17 cellular contexts compared by ENCODE assay signal in genomic region chr1:63890468-63890867, GRCh38.
DNase-seq lines count a peak whose midpoint lies in the region; ATAC-seq, FAIRE-seq and TF ChIP-seq lines count a peak whose summit lies in the region.
"Had no signal": no experiment of that assay in that cellular context is flagged by ENCODE, and none has a peak within 500 bp of the region (broad histone marks: within the 10 kb centered on the region; RNA-seq: fewer than 3 reads in every experiment).

No MANE protein-coding gene starts in this region.

- no peak overlapping the region for H2BK12ac ChIP-seq in H9 (ENCODE audit: insufficient read length, low read depth, low read length)

- ATAC-seq in GM12878 = no peak
- no peak for ATAC-seq in stimulated activated memory B cell treated with anti-CD40 and anti-IgM and Interleukin-4, amounts not matched to agents 10 μg/mL and 1 μg/mL and 100 μg/mL, for 72 hours

- H2BK5ac ChIP-seq in H9 (ENCODE audit: insufficient read length, low read length) = no peak overlapping the region

- no peak overlapping the region for H3K27ac ChIP-seq in BLaER1
- no peak overlapping the region for H3K27ac ChIP-seq in H9 (ENCODE audit: insufficient read length, low read depth, low read length)
- no peak overlapping the region for H3K27ac ChIP-seq in GM12878 (ENCODE audit: control insufficient read depth, insufficient read depth)
- no peak overlapping the region for H3K27ac ChIP-seq in spleen
- H3K27ac ChIP-seq in OCI-LY7 (ENCODE audit: low read depth, low read length, poor library complexity, severe bottlenecking) = no peak overlapping the region
- H3K27ac ChIP-seq: C4-2B, GM23248 had no signal

- no peak for FAIRE-seq in GM12878 (lab: Jason Lieb, UNC)
- FAIRE-seq: G401.6 had no signal

- TF ChIP-seq POLR2A in GM12878 (IDR thresholded peaks at IDR 0.05; ENCODE audit: low read depth, low read length) (no peak), spleen (IDR thresholded peaks at IDR 0.05) (no peak)

- H3K36me3 ChIP-seq in BLaER1 = no peaks in the 10 kb centered on the region
- no peaks in the 10 kb centered on the region for H3K36me3 ChIP-seq in GM12878 (ENCODE audit: control insufficient read depth in 2 of 2, insufficient read depth in 2 of 2, low read length in 1 of 2)
- no peaks in the 10 kb centered on the region for H3K36me3 ChIP-seq in spleen
- H3K36me3 ChIP-seq in OCI-LY7 (ENCODE audit: insufficient read depth, low read length) = no peaks in the 10 kb centered on the region

- no peak overlapping the region for H3K23ac ChIP-seq in H9 (ENCODE audit: insufficient read length, low read depth, low read length)

- H3K27me3 ChIP-seq in BLaER1 (no peaks in the 10 kb centered on the region), H9 (ENCODE audit: insufficient read depth, low read length) (no peaks in the 10 kb centered on the region), GM12878 (replicated peaks in 1 of 2; ENCODE audit: control insufficient read depth in 2 of 2, insufficient read depth in 2 of 2, low read length in 1 of 2) (no peaks in the 10 kb centered on the region), spleen (replicated peaks in 1 of 7) (no peaks in the 10 kb centered on the region)

- H4K20me1 ChIP-seq in BLaER1 = no peaks in the 10 kb centered on the region
- H4K20me1 ChIP-seq in H9 (ENCODE audit: control insufficient read depth, insufficient read depth, insufficient read length) = no peaks in the 10 kb centered on the region
- H4K20me1 ChIP-seq in GM12878 (ENCODE audit: control insufficient read depth, insufficient read depth) = no peaks in the 10 kb centered on the region
- no peaks in the 10 kb centered on the region for H4K20me1 ChIP-seq in OCI-LY7 (ENCODE audit: insufficient read depth, low read length)

- POLR2A ChIA-PET in GM12878 (lab: Charles Lee) (no interaction called here), OCI-LY7 (lab: Charles Lee) (no interaction called here)

- DNase-seq in H9 (no peak), GM12878 (ENCODE audit: low read depth, low spot score) (no peak), spleen (no peak), OCI-LY7 (ENCODE audit: low spot score) (no peak), OCI-M2 (lab: John Stamatoyannopoulos, UW; ENCODE audit: unreplicated experiment) (no peak)
- DNase-seq: 8988T; AML-193; CD4-positive, alpha-beta memory T cell; DMS79 treated with DMSO at 0.1 percent for 48 hours; EL; GM23248; H7; IMR-90 had no signal

- no peaks in the 10 kb centered on the region for H3K9me2 ChIP-seq in OCI-LY7 (ENCODE audit: insufficient read depth, low read length)

- RAD21 ChIA-PET in GM12878 (lab: Charles Lee; ENCODE audit: unreplicated experiment) = no interaction called here

- H2AFZ ChIP-seq in H9 (ENCODE audit: low read length) = no peak overlapping the region
- no peak overlapping the region for H2AFZ ChIP-seq in GM12878 (ENCODE audit: control insufficient read depth, low read depth, low read length)
- no peak overlapping the region for H2AFZ ChIP-seq in OCI-LY7 (ENCODE audit: low read length)
- H2AFZ ChIP-seq: GM23248 had no signal

- H3K23me2 ChIP-seq in H9 (ENCODE audit: insufficient read length, low read depth, low read length, poor library complexity, severe bottlenecking) = no peaks in the 10 kb centered on the region

- in situ Hi-C loops in GM12878 (cut with MboI) = no loop called here

- H3K9me3 Mint-ChIP-seq in H9 = no peaks in the 10 kb centered on the region
- peaks cover 3% of the 10 kb centered on the region for H3K9me3 Mint-ChIP-seq in stimulated activated memory B cell treated with anti-CD40 and anti-IgM and Interleukin-4, amounts not matched to agents 10 μg/mL and 1 μg/mL and 100 μg/mL, for 72 hours

- H4K5ac ChIP-seq in H9 (ENCODE audit: insufficient read length, low read depth, low read length) = no peak overlapping the region

- H3K4me1 ChIP-seq in BLaER1 (peaks cover 38% of the 10 kb centered on the region), H9 (ENCODE audit: insufficient read depth, low read length) (peaks cover 5% of the 10 kb centered on the region; the same call in 1 of the 2 replicates), GM12878 (ENCODE audit: control insufficient read depth, insufficient read depth, low read length) (peaks cover 18% of the 10 kb centered on the region), spleen (peaks cover 0 to 30% (median 12%) of the 10 kb centered on the region in 6 donors), OCI-LY7 (ENCODE audit: insufficient read depth, low read length, poor library complexity, severe bottlenecking) (peaks cover 13% of the 10 kb centered on the region)

- SMC1A ChIA-PET in GM12878 (lab: Charles Lee; ENCODE audit: uncharacterized antibody, unreplicated experiment) = interaction anchor here (0.7 kb wide), 1 partner anchor 257 kb away, joined by 3 read pairs; no protein-coding TSS in a partner anchor

- H3K4me3 ChIP-seq in BLaER1 (no peak overlapping the region), GM12878 (no peak overlapping the region), spleen (no peak overlapping the region), OCI-LY7 (ENCODE audit: low read depth, low read length, poor library complexity, severe bottlenecking) (no peak overlapping the region)
- H3K4me3 ChIP-seq: GM23248 had no signal

- H3K79me1 ChIP-seq in H9 (ENCODE audit: insufficient read depth, low read depth, low read length, poor library complexity, severe bottlenecking) = peaks cover 13% of the 10 kb centered on the region

- peaks cover 0 to 6% (median 6%) of the 10 kb centered on the region in 3 experiments; a peak in 4 of 7 replicates for H3K36me3 Mint-ChIP-seq in H9 (ENCODE audit: insufficient read depth in 1 of 3, low read depth in 3 of 3)
- H3K36me3 Mint-ChIP-seq in stimulated activated memory B cell treated with anti-CD40 and anti-IgM and Interleukin-4, amounts not matched to agents 10 μg/mL and 1 μg/mL and 100 μg/mL, for 72 hours = no peaks in the 10 kb centered on the region
- H3K36me3 Mint-ChIP-seq: CD4-positive, alpha-beta memory T cell had no signal

- intact Hi-C loops in GM12878 (cut with micrococcal nuclease; ENCODE audit: unreplicated experiment) (no loop called here), spleen (cut with DNase I; ENCODE audit: low total_unique reads) (no loop called here), OCI-LY7 (cut with micrococcal nuclease; ENCODE audit: unreplicated experiment) (loop anchor here (5.0 kb wide), 1 partner anchor 118 kb away; the partner anchor contains the start of gene ROR1)

- no peak overlapping the region for H3K56ac ChIP-seq in H9 (ENCODE audit: insufficient read length, low read depth, low read length)

- no peak overlapping the region for H2BK20ac ChIP-seq in H9 (ENCODE audit: low read depth, low read length, poor library complexity, severe bottlenecking)

- BruUV-seq in GM12878 (replicated peaks; lab: Mats Ljungman, UMichigan) (no TSS peak), OCI-LY7 (replicated peaks; lab: Mats Ljungman, UMichigan) (no TSS peak)

- peaks cover 41% of the 10 kb centered on the region in 2 experiments for H3K4me1 Mint-ChIP-seq in H9
- H3K4me1 Mint-ChIP-seq in stimulated activated memory B cell treated with anti-CD40 and anti-IgM and Interleukin-4, amounts not matched to agents 10 μg/mL and 1 μg/mL and 100 μg/mL, for 72 hours = peaks cover 58% of the 10 kb centered on the region
- H3K4me1 Mint-ChIP-seq: CD4-positive, alpha-beta memory T cell had no signal

- no peak for TF ChIP-seq CTCF in H9 (conservative IDR thresholded peaks at IDR 0.05)
- TF ChIP-seq CTCF in GM12878 (IDR thresholded peaks at IDR 0.05 in 2 of 3, conservative IDR thresholded peaks at IDR 0.05 in 1 of 3; ENCODE audit: control insufficient read depth in 2 of 3, extremely low read depth in 1 of 3, insufficient read depth in 1 of 3, low read depth in 3 of 3, low read length in 3 of 3) = no peak
- no peak for TF ChIP-seq CTCF in spleen (IDR thresholded peaks at IDR 0.05 in 8 of 11, conservative IDR thresholded peaks at IDR 0.05 in 3 of 11)
- no peak for TF ChIP-seq CTCF in OCI-LY7 (conservative IDR thresholded peaks at IDR 0.05; ENCODE audit: low read length)

- no peak for TF ChIP-seq EP300 in GM12878 (IDR thresholded peaks at IDR 0.05; ENCODE audit: borderline replicate concordance in 1 of 2, control insufficient read depth in 1 of 2, low read depth in 2 of 2, low read length in 2 of 2)

- H3K4me3 Mint-ChIP-seq in H9 = no peak overlapping the region
- peak overlapping the region; percentile 27 for H3K4me3 Mint-ChIP-seq in stimulated activated memory B cell treated with anti-CD40 and anti-IgM and Interleukin-4, amounts not matched to agents 10 μg/mL and 1 μg/mL and 100 μg/mL, for 72 hours
- H3K4me3 Mint-ChIP-seq: CD4-positive, alpha-beta memory T cell had no signal

- H3K9me3 ChIP-seq in BLaER1 (no peaks in the 10 kb centered on the region), H9 (ENCODE audit: control insufficient read depth, low read depth, low read length) (no peaks in the 10 kb centered on the region), GM12878 (replicated peaks; ENCODE audit: control insufficient read depth, insufficient read depth, low read length) (no peaks in the 10 kb centered on the region), spleen (no peaks in the 10 kb centered on the region), OCI-LY7 (ENCODE audit: low read length) (no peaks in the 10 kb centered on the region)

- H3K79me2 ChIP-seq in H9 (ENCODE audit: insufficient read depth, low read length) (peaks cover 32% of the 10 kb centered on the region; the same call in 1 of the 2 replicates), GM12878 (ENCODE audit: control insufficient read depth, insufficient read depth, low read length) (no peaks in the 10 kb centered on the region), OCI-LY7 (ENCODE audit: insufficient read depth, low read depth, low read length) (no peaks in the 10 kb centered on the region)

- no peak overlapping the region for H4K8ac ChIP-seq in H9 (replicated peaks; ENCODE audit: insufficient read length, low read depth, low read length)

- CTCF ChIA-PET in GM12878 (lab: Yijun Ruan, JAX) = interaction anchor here (1.3 kb wide), 1 partner anchor 198 kb away, joined by 4 read pairs; no protein-coding TSS in a partner anchor
- CTCF ChIA-PET in OCI-LY7 (lab: Charles Lee; ENCODE audit: unreplicated experiment) = no interaction called here

- H3K9ac ChIP-seq in BLaER1 = no peak overlapping the region
- no peak overlapping the region for H3K9ac ChIP-seq in H9 (ENCODE audit: extremely low read depth, insufficient read length, low read length)
- H3K9ac ChIP-seq in GM12878 (ENCODE audit: control insufficient read depth, insufficient read depth, low read length) = no peak overlapping the region
- H3K9ac ChIP-seq: GM23248 had no signal

- peak overlapping the region; percentile 87 for H3K4me2 ChIP-seq in BLaER1
- no peak overlapping the region for H3K4me2 ChIP-seq in H9 (ENCODE audit: insufficient read depth, insufficient read length, low read length)
- H3K4me2 ChIP-seq in GM12878 (ENCODE audit: control insufficient read depth, insufficient read depth) = no peak overlapping the region
- H3K4me2 ChIP-seq in OCI-LY7 (ENCODE audit: low read length) = no peak overlapping the region

- H2BK15ac ChIP-seq in H9 (ENCODE audit: low read depth, low read length) = no peak overlapping the region

- H3K27ac Mint-ChIP-seq in H9 = peak overlapping the region in 2 of 3 experiments; percentile 6; a peak in 1 of 7 replicates
- H3K27ac Mint-ChIP-seq in stimulated activated memory B cell treated with anti-CD40 and anti-IgM and Interleukin-4, amounts not matched to agents 10 μg/mL and 1 μg/mL and 100 μg/mL, for 72 hours = peak overlapping the region; percentile 84
- H3K27ac Mint-ChIP-seq: CD4-positive, alpha-beta memory T cell had no signal

- H3K14ac ChIP-seq in H9 (ENCODE audit: insufficient read depth, low read length) = no peak overlapping the region

- no peak overlapping the region for H4K91ac ChIP-seq in H9 (ENCODE audit: insufficient read length, low read depth, low read length)

- no peaks in the 10 kb centered on the region for H3K27me3 Mint-ChIP-seq in H9 (ENCODE audit: low read depth)
- no peaks in the 10 kb centered on the region for H3K27me3 Mint-ChIP-seq in stimulated activated memory B cell treated with anti-CD40 and anti-IgM and Interleukin-4, amounts not matched to agents 10 μg/mL and 1 μg/mL and 100 μg/mL, for 72 hours

- no peak for TF ChIP-seq RAD21 in GM12878 (IDR thresholded peaks at IDR 0.05; ENCODE audit: insufficient read depth, low read depth, low read length)

- no peak overlapping the region for H3K18ac ChIP-seq in H9 (ENCODE audit: insufficient read length, low read depth, low read length)

- no peak overlapping the region for H2BK120ac ChIP-seq in H9 (ENCODE audit: low read depth, low read length, poor library complexity, severe bottlenecking)

- H2AK5ac ChIP-seq in H9 (ENCODE audit: insufficient read length, low read length) = no peak overlapping the region

- H3T11ph ChIP-seq in H9 (ENCODE audit: low read length) = no peak overlapping the region

- no peak overlapping the region for H3K4ac ChIP-seq in H9 (ENCODE audit: low read depth, low read length)
